15 cellular contexts compared by ENCODE assay signal in genomic region chr5:1526151-1526631, GRCh38. TPM values are rescaled to one million over a fixed set of nuclear protein-coding genes. Genes with fewer than 3 reads are reported as not detected.
DNase-seq lines count a peak whose midpoint lies in the region; ATAC-seq and TF ChIP-seq lines count a peak whose summit lies in the region.
"Had no signal": no experiment of that assay in that cellular context is flagged by ENCODE, and none has a peak within 500 bp of the region (broad histone marks: within the 10 kb centered on the region; RNA-seq: fewer than 3 reads in every experiment).

No MANE protein-coding gene starts in this region.

- TF ChIP-seq CTCF in natural killer cell (IDR thresholded peaks at IDR 0.05): no peak
- no peak for TF ChIP-seq CTCF in ovary (IDR thresholded peaks at IDR 0.05)

- H3K36me3 ChIP-seq in ovary: no peaks in the 10 kb centered on the region
- no peaks in the 10 kb centered on the region for H3K36me3 ChIP-seq in aorta (ENCODE audit: control insufficient read depth in 1 of 2, insufficient read depth in 2 of 2, low read length in 1 of 2)

- H3K27ac Mint-ChIP-seq in natural killer cell: peak overlapping the region; percentile 16 to 75
- peak overlapping the region in 1 of 2 donors; percentile 17 for H3K27ac Mint-ChIP-seq in natural killer cell treated with Interleukin-12 subunit alpha and Interleukin-12 subunit beta and Interleukin-15 and Interleukin-18, amount 100 ng/mL, for 72 hours
- H3K27ac Mint-ChIP-seq in dendritic cell treated with granulocyte-macrophage colony-stimulating factor and Interleukin-4, amounts not matched to agents 40 ng/mL and 50 ng/mL, for 4 days: peak overlapping the region; percentile 16
- H3K27ac Mint-ChIP-seq: activated CD4-positive, alpha-beta T cell treated with anti-CD3 and anti-CD28 coated beads, Interleukin-2, amount 10 ng/mL, durations not matched to agents 7 days and 5 days had no signal

- no peak for TF ChIP-seq EP300 in ovary (IDR thresholded peaks at IDR 0.05)

- ATAC-seq in natural killer cell (no peak), aorta (ENCODE audit: low FRiP score) (no peak), GM19455 (IDR thresholded peaks at IDR 0.05; ENCODE audit: unreplicated experiment) (no peak), HG02884 (IDR thresholded peaks at IDR 0.05; ENCODE audit: unreplicated experiment) (no peak)
- ATAC-seq in natural killer cell treated with Interleukin-12 subunit alpha and Interleukin-12 subunit beta and Interleukin-15 and Interleukin-18, amount 100 ng/mL, for 72 hours: no peak

- no peak overlapping the region for H3K4me3 Mint-ChIP-seq in natural killer cell
- no peak overlapping the region for H3K4me3 Mint-ChIP-seq in natural killer cell treated with Interleukin-12 subunit alpha and Interleukin-12 subunit beta and Interleukin-15 and Interleukin-18, amount 100 ng/mL, for 72 hours
- H3K4me3 Mint-ChIP-seq in dendritic cell treated with granulocyte-macrophage colony-stimulating factor and Interleukin-4, amounts not matched to agents 40 ng/mL and 50 ng/mL, for 4 days: no peak overlapping the region
- H3K4me3 Mint-ChIP-seq: activated CD4-positive, alpha-beta T cell treated with anti-CD3 and anti-CD28 coated beads, Interleukin-2, amount 10 ng/mL, durations not matched to agents 7 days and 5 days had no signal

- no peak for TF ChIP-seq POLR2A in ovary (IDR thresholded peaks at IDR 0.05)

- DNase-seq in natural killer cell (peak; percentile 10), ovary (peak; percentile 6 to 24 (median 8)), aorta (peak; percentile 39 to 58), mucosa of gallbladder (ENCODE audit: low spot score) (no peak)
- DNase-seq in natural killer cell treated with Interleukin-12 subunit alpha and Interleukin-12 subunit beta and Interleukin-15 and Interleukin-18, amount 100 ng/mL, for 72 hours (ENCODE audit: low spot score): no peak
- DNase-seq: activated CD4-positive, alpha-beta T cell treated with anti-CD3 and anti-CD28 coated beads, Interleukin-2, amount 10 ng/mL, durations not matched to agents 7 days and 5 days; activated naive CD4-positive, alpha-beta T cell treated with anti-CD3 and anti-CD28 coated beads, Interleukin-2, amount 50 U/mL, for 16 hours; central memory CD4-positive, alpha-beta T cell; NCI-H1417 treated with DMSO at 0.1 percent for 48 hours; NCI-H510A; PC-9 had no signal

- intact Hi-C loops in natural killer cell (cut with micrococcal nuclease) (no loop called here), ovary (cut with DNase I) (no loop called here), aorta (cut with DNase I) (loop anchor here in 1 of 2 donors (10.0 kb wide), 1 partner anchor 181 kb away; the partner anchor contains the start of gene CLPTM1L)
- intact Hi-C loops in dendritic cell treated with granulocyte-macrophage colony-stimulating factor and Interleukin-4, amounts not matched to agents 40 ng/mL and 50 ng/mL, for 4 days (cut with micrococcal nuclease): no loop called here

- H3K4me1 ChIP-seq in ovary (ENCODE audit: insufficient read depth) (peaks cover 8% of the 10 kb centered on the region), aorta (ENCODE audit: control insufficient read depth in 1 of 2, insufficient read depth in 2 of 2, low read length in 2 of 2) (no peaks in the 10 kb centered on the region)

- no peaks in the 10 kb centered on the region for H3K36me3 Mint-ChIP-seq in natural killer cell
- H3K36me3 Mint-ChIP-seq in natural killer cell treated with Interleukin-12 subunit alpha and Interleukin-12 subunit beta and Interleukin-15 and Interleukin-18, amount 100 ng/mL, for 72 hours: no peaks in the 10 kb centered on the region
- H3K36me3 Mint-ChIP-seq in dendritic cell treated with granulocyte-macrophage colony-stimulating factor and Interleukin-4, amounts not matched to agents 40 ng/mL and 50 ng/mL, for 4 days (ENCODE audit: low read depth): peaks cover 15% of the 10 kb centered on the region

- 79 to 88% (median 84%) methylated on average over 8 of the region's 8 CpGs for WGBS in ovary, 3 donors
- WGBS in aorta, 2 donors: 95 to 96% methylated on average over 8 of the region's 8 CpGs

- H3K27ac ChIP-seq in ovary (no peak overlapping the region), aorta (ENCODE audit: low read depth in 1 of 2, low read length in 2 of 2) (no peak overlapping the region)
- H3K27ac ChIP-seq: epithelial cell of prostate, PC-9 had no signal

- H3K4me3 ChIP-seq in ovary: no peak overlapping the region
- H3K4me3 ChIP-seq in aorta (ENCODE audit: low read length in 2 of 2): no peak overlapping the region
- H3K4me3 ChIP-seq: PC-9 had no signal

- H3K27me3 ChIP-seq in ovary (no peaks in the 10 kb centered on the region), aorta (ENCODE audit: control insufficient read depth in 1 of 2, insufficient read depth in 2 of 2, low read length in 1 of 2) (no peaks in the 10 kb centered on the region)

- H3K27me3 Mint-ChIP-seq in natural killer cell (ENCODE audit: low read depth in 2 of 2): no peaks in the 10 kb centered on the region
- H3K27me3 Mint-ChIP-seq in natural killer cell treated with Interleukin-12 subunit alpha and Interleukin-12 subunit beta and Interleukin-15 and Interleukin-18, amount 100 ng/mL, for 72 hours: no peaks in the 10 kb centered on the region
- peaks cover 2% of the 10 kb centered on the region for H3K27me3 Mint-ChIP-seq in dendritic cell treated with granulocyte-macrophage colony-stimulating factor and Interleukin-4, amounts not matched to agents 40 ng/mL and 50 ng/mL, for 4 days

- H3K9me3 Mint-ChIP-seq in natural killer cell: no peaks in the 10 kb centered on the region
- H3K9me3 Mint-ChIP-seq in natural killer cell treated with Interleukin-12 subunit alpha and Interleukin-12 subunit beta and Interleukin-15 and Interleukin-18, amount 100 ng/mL, for 72 hours: no peaks in the 10 kb centered on the region
- no peaks in the 10 kb centered on the region for H3K9me3 Mint-ChIP-seq in dendritic cell treated with granulocyte-macrophage colony-stimulating factor and Interleukin-4, amounts not matched to agents 40 ng/mL and 50 ng/mL, for 4 days
- H3K9me3 Mint-ChIP-seq: activated CD4-positive, alpha-beta T cell treated with anti-CD3 and anti-CD28 coated beads, Interleukin-2, amount 10 ng/mL, durations not matched to agents 7 days and 5 days had no signal

- H3K4me1 Mint-ChIP-seq in natural killer cell: peaks cover 19 to 34% of the 10 kb centered on the region in 2 donors
- peaks cover 10 to 20% of the 10 kb centered on the region in 2 donors for H3K4me1 Mint-ChIP-seq in natural killer cell treated with Interleukin-12 subunit alpha and Interleukin-12 subunit beta and Interleukin-15 and Interleukin-18, amount 100 ng/mL, for 72 hours (ENCODE audit: low read depth in 2 of 2)
- peaks cover 34% of the 10 kb centered on the region for H3K4me1 Mint-ChIP-seq in dendritic cell treated with granulocyte-macrophage colony-stimulating factor and Interleukin-4, amounts not matched to agents 40 ng/mL and 50 ng/mL, for 4 days (ENCODE audit: low read depth)

- H3K9me3 ChIP-seq in ovary (no peaks in the 10 kb centered on the region), aorta (ENCODE audit: control insufficient read depth, low read length) (no peaks in the 10 kb centered on the region)

RNA-seq across cellular contexts. Expression of gene LPCAT1, which starts 2.4 kb away (rescaled TPM):
- total RNA-seq in natural killer cell: 100 to 1,000 TPM; 196 to 302 (median 252) TPM
- total RNA-seq in natural killer cell treated with Interleukin-12 subunit alpha and Interleukin-12 subunit beta and Interleukin-15 and Interleukin-18, amount 100 ng/mL, for 72 hours: 100 to 1,000 TPM in 1 of 2 donors, 10 to 100 TPM in 1; 90.0 to 179 TPM
- total RNA-seq in ovary: 10 to 100 TPM; 13.0 to 28.2 (median 25.3) TPM
- 10 to 100 TPM; 18.7 to 57.1 TPM for polyA plus RNA-seq in ovary
- 10 to 100 TPM; 38.7 to 68.7 TPM for total RNA-seq in aorta
- 10 to 100 TPM in 1 of 2 donors, 1 to 10 TPM in 1; 6.4 to 34.2 TPM for polyA plus RNA-seq in aorta
- 119 TPM for total RNA-seq in mucosa of gallbladder

Comparison
In these comparisons a context has a peak if more than half of its experiments do, and no peak if none do; other contexts are left out.
1. DNase-seq: peak in natural killer cell (single experiment), ovary (5 of 5) and aorta (2 of 2); none in natural killer cell treated with Interleukin-12 subunit alpha and Interleukin-12 subunit beta and Interleukin-15 and Interleukin-18, amount 100 ng/mL, for 72 hours (single experiment) and mucosa of gallbladder (single experiment).